Comparison of ENCODE assay signal across 13 cellular contexts in genomic region chr18:57915241-57915640, GRCh38.
DNase-seq lines count a peak whose midpoint lies in the region; ATAC-seq and TF ChIP-seq lines count a peak whose summit lies in the region.
"Had no signal": no experiment of that assay in that cellular context is flagged by ENCODE, and none has a peak within 500 bp of the region (broad histone marks: within the 10 kb centered on the region; RNA-seq: fewer than 3 reads in every experiment).

No MANE protein-coding gene starts in this region.

- H3K27me3 ChIP-seq in endodermal cell (ENCODE audit: control insufficient read depth, insufficient read depth, low read length, poor library complexity, severe bottlenecking) = no peaks in the 10 kb centered on the region
- H3K27me3 ChIP-seq in aorta (ENCODE audit: control insufficient read depth in 1 of 2, insufficient read depth in 2 of 2, low read length in 1 of 2) = no peaks in the 10 kb centered on the region
- H3K27me3 ChIP-seq in upper lobe of left lung = no peaks in the 10 kb centered on the region
- H3K27me3 ChIP-seq: suprapubic skin had no signal

- ATAC-seq in aorta (ENCODE audit: low FRiP score) = no peak
- ATAC-seq in upper lobe of left lung (ENCODE audit: low FRiP score in 2 of 2) = no peak

- H3K4me1 ChIP-seq in endodermal cell (ENCODE audit: control insufficient read depth, insufficient read depth, low read length) (no peaks in the 10 kb centered on the region), aorta (ENCODE audit: control insufficient read depth in 1 of 2, insufficient read depth in 2 of 2, low read length in 2 of 2) (no peaks in the 10 kb centered on the region), upper lobe of left lung (no peaks in the 10 kb centered on the region)

- intact Hi-C loops in activated naive CD4-positive, alpha-beta T cell treated with anti-CD3 and anti-CD28 coated beads for 36 hours (cut with micrococcal nuclease) = no loop called here
- intact Hi-C loops in aorta (cut with DNase I) = no loop called here

- no peak for TF ChIP-seq EP300 in upper lobe of left lung (IDR thresholded peaks at IDR 0.05)

- CTCF ChIA-PET in activated naive CD4-positive, alpha-beta T cell treated with anti-CD3 and anti-CD28 coated beads for 36 hours (lab: Charles Lee) = no interaction called here

- TF ChIP-seq CTCF in endodermal cell (conservative IDR thresholded peaks at IDR 0.05) (no peak), upper lobe of left lung (IDR thresholded peaks at IDR 0.05) (no peak)

- DNase-seq in NCI-H1092 (lab: John Stamatoyannopoulos, UW) (peak; percentile 65), NCI-H446 treated with DMSO at 0.1 percent for 48 hours (lab: John Stamatoyannopoulos, UW) (peak; percentile 86), endodermal cell (no peak), smooth muscle cell of the brain vasculature (ENCODE audit: low read depth, low spot score) (peak; percentile 53), aorta (no peak), upper lobe of left lung (no peak)
- DNase-seq in activated naive CD4-positive, alpha-beta T cell treated with anti-CD3 and anti-CD28 coated beads for 36 hours = no peak
- DNase-seq: CD4-positive, alpha-beta T cell; Karpas-422; kidney had no signal

- H3K9me3 ChIP-seq in endodermal cell (ENCODE audit: control insufficient read depth, low read length) = peaks cover 3% of the 10 kb centered on the region
- peaks cover 4% of the 10 kb centered on the region for H3K9me3 ChIP-seq in aorta (ENCODE audit: control insufficient read depth, low read length)
- H3K9me3 ChIP-seq in upper lobe of left lung = no peaks in the 10 kb centered on the region
- H3K9me3 ChIP-seq: suprapubic skin had no signal

- no peak overlapping the region for H3K9ac ChIP-seq in endodermal cell (ENCODE audit: extremely low read depth, low read length, poor library complexity, severe bottlenecking)

- TF ChIP-seq POLR2A in upper lobe of left lung (IDR thresholded peaks at IDR 0.05) = no peak

- H3K4me3 Mint-ChIP-seq in endodermal cell = no peak overlapping the region
- no peak overlapping the region for H3K4me3 Mint-ChIP-seq in activated naive CD4-positive, alpha-beta T cell treated with anti-CD3 and anti-CD28 coated beads for 36 hours
- H3K4me3 Mint-ChIP-seq: CD4-positive, alpha-beta T cell had no signal

- H3K36me3 Mint-ChIP-seq in endodermal cell (ENCODE audit: low read depth) = no peaks in the 10 kb centered on the region
- no peaks in the 10 kb centered on the region for H3K36me3 Mint-ChIP-seq in activated naive CD4-positive, alpha-beta T cell treated with anti-CD3 and anti-CD28 coated beads for 36 hours (ENCODE audit: low read depth)

- no peaks in the 10 kb centered on the region for H3K36me3 ChIP-seq in endodermal cell (ENCODE audit: control insufficient read depth, insufficient read depth, low read length)
- H3K36me3 ChIP-seq in aorta (ENCODE audit: control insufficient read depth in 1 of 2, insufficient read depth in 2 of 2, low read length in 1 of 2) = no peaks in the 10 kb centered on the region
- H3K36me3 ChIP-seq in upper lobe of left lung = no peaks in the 10 kb centered on the region
- H3K36me3 ChIP-seq: suprapubic skin had no signal

- peaks cover 8% of the 10 kb centered on the region for H3K4me1 Mint-ChIP-seq in endodermal cell
- peaks cover 10% of the 10 kb centered on the region for H3K4me1 Mint-ChIP-seq in activated naive CD4-positive, alpha-beta T cell treated with anti-CD3 and anti-CD28 coated beads for 36 hours (ENCODE audit: low read depth)

- H3K27ac Mint-ChIP-seq in endodermal cell = no peak overlapping the region
- H3K27ac Mint-ChIP-seq in activated naive CD4-positive, alpha-beta T cell treated with anti-CD3 and anti-CD28 coated beads for 36 hours = no peak overlapping the region
- H3K27ac Mint-ChIP-seq: CD4-positive, alpha-beta T cell had no signal

- H3K4me3 ChIP-seq in endodermal cell (ENCODE audit: low read length) (no peak overlapping the region), aorta (ENCODE audit: low read length in 2 of 2) (no peak overlapping the region), upper lobe of left lung (no peak overlapping the region)
- H3K4me3 ChIP-seq: SK-N-MC, suprapubic skin had no signal

- 93 to 94% methylated on average over 3 of the region's 3 CpGs for WGBS in endodermal cell (ENCODE audit: insufficient coverage in 1 of 2, insufficient read length in 1 of 2), 2 experiments
- 27 to 51% methylated on average over 3 of the region's 3 CpGs for WGBS in aorta, 2 donors
- WGBS in upper lobe of left lung, 2 donors = 75 to 77% methylated on average over 3 of the region's 3 CpGs

- H3K9me3 Mint-ChIP-seq in endodermal cell = no peaks in the 10 kb centered on the region
- H3K9me3 Mint-ChIP-seq in activated naive CD4-positive, alpha-beta T cell treated with anti-CD3 and anti-CD28 coated beads for 36 hours = no peaks in the 10 kb centered on the region
- H3K9me3 Mint-ChIP-seq: CD4-positive, alpha-beta T cell had no signal

- H3K27ac ChIP-seq in endodermal cell (ENCODE audit: low read depth, low read length) = peak overlapping the region; percentile 57
- no peak overlapping the region for H3K27ac ChIP-seq in aorta (ENCODE audit: low read depth in 1 of 2, low read length in 2 of 2)
- no peak overlapping the region for H3K27ac ChIP-seq in upper lobe of left lung
- H3K27ac ChIP-seq: SK-N-MC, VCaP had no signal

- peaks cover 8% of the 10 kb centered on the region for H3K27me3 Mint-ChIP-seq in endodermal cell (ENCODE audit: insufficient read depth)
- peaks cover 12% of the 10 kb centered on the region for H3K27me3 Mint-ChIP-seq in activated naive CD4-positive, alpha-beta T cell treated with anti-CD3 and anti-CD28 coated beads for 36 hours (ENCODE audit: low read depth)
- H3K27me3 Mint-ChIP-seq: CD4-positive, alpha-beta T cell had no signal

Comparison
In these comparisons a context has a peak if more than half of its experiments do, and no peak if none do; other contexts are left out.
1. DNase-seq: peak in NCI-H1092 (single experiment), NCI-H446 treated with DMSO at 0.1 percent for 48 hours (single experiment) and smooth muscle cell of the brain vasculature (single experiment); none in endodermal cell (single experiment), activated naive CD4-positive, alpha-beta T cell treated with anti-CD3 and anti-CD28 coated beads for 36 hours (single experiment), aorta (0 of 2) and upper lobe of left lung (0 of 2).